Comparison of ENCODE assay signal across 1 cellular context in the genomic region with DNA sequence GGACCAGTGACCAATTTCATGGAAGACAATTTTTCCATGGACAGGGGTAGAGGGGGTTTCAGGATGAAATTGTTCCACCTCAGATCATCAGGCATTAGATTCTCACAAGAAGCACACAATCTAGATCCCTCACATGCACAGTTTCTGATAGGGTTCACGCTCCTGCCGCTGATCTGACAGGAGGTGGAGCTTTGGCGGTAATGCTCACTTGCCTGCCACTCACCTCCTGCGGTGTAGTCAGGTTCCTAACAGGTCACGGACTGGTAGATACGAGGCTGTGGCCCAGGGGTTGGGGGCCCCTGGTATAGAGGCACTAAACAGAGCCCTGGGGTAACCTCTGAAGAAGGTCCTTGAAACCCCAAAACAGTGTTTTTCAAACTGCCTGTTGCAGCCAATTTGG.
A peak's percentile ranks its signal among the peaks of the same experiment; 100 is the strongest.
TF ChIP-seq lines count a peak whose summit lies in the region.

No MANE protein-coding gene starts in this region.

TF ChIP-seq in GM12878, 131 proteins besides CTCF, POLR2A, EP300 and RAD21:
- no peak for TF ChIP-seq IRF4 (IDR thresholded peaks at IDR 0.05; ENCODE audit: low read depth, low read length)
- no peak for TF ChIP-seq LARP7 (IDR thresholded peaks at IDR 0.05)
- TF ChIP-seq PAX5 (IDR thresholded peaks at IDR 0.05; ENCODE audit: borderline replicate concordance, low read depth, low read length): 0 out of 2 replicates have a peak, but pooled peaks have one; percentile 21
- TF ChIP-seq CREB1 (IDR thresholded peaks at IDR 0.05; ENCODE audit: low read depth): no peak
- no peak for TF ChIP-seq YY1 (IDR thresholded peaks at IDR 0.05; ENCODE audit: low read depth, low read length)
- no peak for TF ChIP-seq SMARCA5 (IDR thresholded peaks at IDR 0.05)
- TF ChIP-seq, protein P1, sequence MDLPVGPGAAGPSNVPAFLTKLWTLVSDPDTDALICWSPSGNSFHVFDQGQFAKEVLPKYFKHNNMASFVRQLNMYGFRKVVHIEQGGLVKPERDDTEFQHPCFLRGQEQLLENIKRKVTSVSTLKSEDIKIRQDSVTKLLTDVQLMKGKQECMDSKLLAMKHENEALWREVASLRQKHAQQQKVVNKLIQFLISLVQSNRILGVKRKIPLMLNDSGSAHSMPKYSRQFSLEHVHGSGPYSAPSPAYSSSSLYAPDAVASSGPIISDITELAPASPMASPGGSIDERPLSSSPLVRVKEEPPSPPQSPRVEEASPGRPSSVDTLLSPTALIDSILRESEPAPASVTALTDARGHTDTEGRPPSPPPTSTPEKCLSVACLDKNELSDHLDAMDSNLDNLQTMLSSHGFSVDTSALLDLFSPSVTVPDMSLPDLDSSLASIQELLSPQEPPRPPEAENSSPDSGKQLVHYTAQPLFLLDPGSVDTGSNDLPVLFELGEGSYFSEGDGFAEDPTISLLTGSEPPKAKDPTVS (IDR thresholded peaks at IDR 0.05; ENCODE audit: low read depth, low read length): no peak
- TF ChIP-seq ZNF622 (IDR thresholded peaks at IDR 0.05): no peak
- TF ChIP-seq ZNF384 (IDR thresholded peaks at IDR 0.05; ENCODE audit: borderline replicate concordance, low read depth, low read length): no peak
- TF ChIP-seq, protein P2, sequence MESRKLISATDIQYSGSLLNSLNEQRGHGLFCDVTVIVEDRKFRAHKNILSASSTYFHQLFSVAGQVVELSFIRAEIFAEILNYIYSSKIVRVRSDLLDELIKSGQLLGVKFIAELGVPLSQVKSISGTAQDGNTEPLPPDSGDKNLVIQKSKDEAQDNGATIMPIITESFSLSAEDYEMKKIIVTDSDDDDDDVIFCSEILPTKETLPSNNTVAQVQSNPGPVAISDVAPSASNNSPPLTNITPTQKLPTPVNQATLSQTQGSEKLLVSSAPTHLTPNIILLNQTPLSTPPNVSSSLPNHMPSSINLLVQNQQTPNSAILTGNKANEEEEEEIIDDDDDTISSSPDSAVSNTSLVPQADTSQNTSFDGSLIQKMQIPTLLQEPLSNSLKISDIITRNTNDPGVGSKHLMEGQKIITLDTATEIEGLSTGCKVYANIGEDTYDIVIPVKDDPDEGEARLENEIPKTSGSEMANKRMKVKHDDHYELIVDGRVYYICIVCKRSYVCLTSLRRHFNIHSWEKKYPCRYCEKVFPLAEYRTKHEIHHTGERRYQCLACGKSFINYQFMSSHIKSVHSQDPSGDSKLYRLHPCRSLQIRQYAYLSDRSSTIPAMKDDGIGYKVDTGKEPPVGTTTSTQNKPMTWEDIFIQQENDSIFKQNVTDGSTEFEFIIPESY (IDR thresholded peaks at IDR 0.05): peak; percentile 89
- TF ChIP-seq, protein P3, sequence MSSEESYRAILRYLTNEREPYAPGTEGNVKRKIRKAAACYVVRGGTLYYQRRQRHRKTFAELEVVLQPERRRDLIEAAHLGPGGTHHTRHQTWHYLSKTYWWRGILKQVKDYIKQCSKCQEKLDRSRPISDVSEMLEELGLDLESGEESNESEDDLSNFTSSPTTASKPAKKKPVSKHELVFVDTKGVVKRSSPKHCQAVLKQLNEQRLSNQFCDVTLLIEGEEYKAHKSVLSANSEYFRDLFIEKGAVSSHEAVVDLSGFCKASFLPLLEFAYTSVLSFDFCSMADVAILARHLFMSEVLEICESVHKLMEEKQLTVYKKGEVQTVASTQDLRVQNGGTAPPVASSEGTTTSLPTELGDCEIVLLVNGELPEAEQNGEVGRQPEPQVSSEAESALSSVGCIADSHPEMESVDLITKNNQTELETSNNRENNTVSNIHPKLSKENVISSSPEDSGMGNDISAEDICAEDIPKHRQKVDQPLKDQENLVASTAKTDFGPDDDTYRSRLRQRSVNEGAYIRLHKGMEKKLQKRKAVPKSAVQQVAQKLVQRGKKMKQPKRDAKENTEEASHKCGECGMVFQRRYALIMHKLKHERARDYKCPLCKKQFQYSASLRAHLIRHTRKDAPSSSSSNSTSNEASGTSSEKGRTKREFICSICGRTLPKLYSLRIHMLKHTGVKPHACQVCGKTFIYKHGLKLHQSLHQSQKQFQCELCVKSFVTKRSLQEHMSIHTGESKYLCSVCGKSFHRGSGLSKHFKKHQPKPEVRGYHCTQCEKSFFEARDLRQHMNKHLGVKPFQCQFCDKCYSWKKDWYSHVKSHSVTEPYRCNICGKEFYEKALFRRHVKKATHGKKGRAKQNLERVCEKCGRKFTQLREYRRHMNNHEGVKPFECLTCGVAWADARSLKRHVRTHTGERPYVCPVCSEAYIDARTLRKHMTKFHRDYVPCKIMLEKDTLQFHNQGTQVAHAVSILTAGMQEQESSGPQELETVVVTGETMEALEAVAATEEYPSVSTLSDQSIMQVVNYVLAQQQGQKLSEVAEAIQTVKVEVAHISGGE (CRISPR knock-in tag; IDR thresholded peaks at IDR 0.05): no peak
- 0 out of 2 replicates have a peak, but pooled peaks have one; percentile 35 for TF ChIP-seq POLR2AphosphoS5 (IDR thresholded peaks at IDR 0.05; ENCODE audit: low read length)
- TF ChIP-seq NRF1 (conservative IDR thresholded peaks at IDR 0.05; ENCODE audit: low read depth, low read length): no peak
- no peak for TF ChIP-seq SREBF1 (IDR thresholded peaks at IDR 0.05; ENCODE audit: low read length)
- TF ChIP-seq IKZF2 (IDR thresholded peaks at IDR 0.05): no peak
- no peak for TF ChIP-seq STAT3 (IDR thresholded peaks at IDR 0.05; ENCODE audit: low read depth, low read length)
- TF ChIP-seq ZNF207 (IDR thresholded peaks at IDR 0.05; ENCODE audit: borderline replicate concordance): no peak
TF ChIP-seq in GM12878: peak in this region for 3.
